Comparison of ENCODE assay signal across 13 cellular contexts in genomic region chr1:43688594-43689000, GRCh38. TPM values are rescaled to one million over a fixed set of nuclear protein-coding genes. Genes with fewer than 3 reads are reported as not detected.
DNase-seq lines count a peak whose midpoint lies in the region; ATAC-seq and TF ChIP-seq lines count a peak whose summit lies in the region.
"Had no signal": no experiment of that assay in that cellular context is flagged by ENCODE, and none has a peak within 500 bp of the region (broad histone marks: within the 10 kb centered on the region; RNA-seq: fewer than 3 reads in every experiment).

No MANE protein-coding gene starts in this region.

- H3K36me3 Mint-ChIP-seq in CD14-positive monocyte = peaks cover 0 to 97% of the 10 kb centered on the region in 2 donors

- intact Hi-C loops in CD14-positive monocyte (cut with micrococcal nuclease) = no loop called here

- H3K27me3 Mint-ChIP-seq in CD14-positive monocyte (ENCODE audit: low read depth in 3 of 3) = no peaks in the 10 kb centered on the region

- no peak for DNase-seq in CD14-positive monocyte (ENCODE audit: low spot score)
- peak; percentile 30 for DNase-seq in MM.1S
- DNase-seq in astrocyte of the spinal cord (ENCODE audit: low read depth, low spot score) = peak; percentile 69
- peak; percentile 64 for DNase-seq in kidney tubule cell (ENCODE audit: low spot score)
- DNase-seq in amniotic stem cell (lab: John Stamatoyannopoulos, UW) = no peak
- DNase-seq in SW480 (ENCODE audit: low spot score) = no peak
- DNase-seq in NK-92 (lab: John Stamatoyannopoulos, UW; ENCODE audit: unreplicated experiment) = no peak
- DNase-seq: activated CD8-positive, alpha-beta memory T cell treated with anti-CD3 and anti-CD28 coated beads for 24 hours; cortex of kidney; NCI-H2107; SHP77 had no signal

- no peak overlapping the region for H3K4me3 Mint-ChIP-seq in CD14-positive monocyte
- H3K4me3 Mint-ChIP-seq: neural progenitor cell had no signal

- H3K4me2 ChIP-seq in MM.1S (ENCODE audit: low read depth, low read length) = no peak overlapping the region
- H3K4me2 ChIP-seq: neural progenitor cell had no signal

- H2AFZ ChIP-seq in MM.1S (ENCODE audit: low read length) = no peak overlapping the region
- H2AFZ ChIP-seq: neural progenitor cell had no signal

- H3K4me1 ChIP-seq in MM.1S (ENCODE audit: low read length) = peaks cover 17% of the 10 kb centered on the region; the same call in 1 of the 2 replicates
- H3K4me1 ChIP-seq: neural progenitor cell had no signal

- no peaks in the 10 kb centered on the region for H4K20me1 ChIP-seq in MM.1S (ENCODE audit: insufficient read depth, low read length)

- in situ Hi-C loops in astrocyte of the spinal cord (cut with HindIII; ENCODE audit: low sequenced_read_pairs) = no loop called here

- H3F3A ChIP-seq in MM.1S (ENCODE audit: insufficient read depth, low read length) = peaks cover 3% of the 10 kb centered on the region; the same call in 1 of the 2 replicates

- no peaks in the 10 kb centered on the region for H3K79me2 ChIP-seq in MM.1S (ENCODE audit: low read length)

- TF ChIP-seq CTCF in CD14-positive monocyte (IDR thresholded peaks at IDR 0.05) (no peak), MM.1S (IDR thresholded peaks at IDR 0.05; ENCODE audit: low read length) (no peak), astrocyte of the spinal cord (IDR thresholded peaks at IDR 0.05; ENCODE audit: low read depth, low read length) (no peak)

- no peak for ATAC-seq in GM19023 (IDR thresholded peaks at IDR 0.05; ENCODE audit: unreplicated experiment)

- no peaks in the 10 kb centered on the region for H3K9me3 Mint-ChIP-seq in CD14-positive monocyte
- H3K9me3 Mint-ChIP-seq: neural progenitor cell had no signal

- peaks cover 5% of the 10 kb centered on the region for H3K4me1 Mint-ChIP-seq in CD14-positive monocyte
- H3K4me1 Mint-ChIP-seq: neural progenitor cell had no signal

- peaks cover 21% of the 10 kb centered on the region for H3K36me3 ChIP-seq in MM.1S (replicated peaks; ENCODE audit: insufficient read depth, low read length)

- H3K9me2 ChIP-seq in MM.1S (replicated peaks; ENCODE audit: insufficient read depth, low read length) = no peaks in the 10 kb centered on the region

- no peak overlapping the region for H3K9ac ChIP-seq in MM.1S (ENCODE audit: low read length)
- H3K9ac ChIP-seq: neural progenitor cell had no signal

- H3K27ac Mint-ChIP-seq in CD14-positive monocyte = peak overlapping the region in 5 of 7 donors; percentile 8 to 67 (median 43)
- H3K27ac Mint-ChIP-seq: neural progenitor cell had no signal

- no peaks in the 10 kb centered on the region for H3K27me3 ChIP-seq in MM.1S (replicated peaks; ENCODE audit: insufficient read depth, low read length)
- H3K27me3 ChIP-seq: neural progenitor cell had no signal

- H3K4me3 ChIP-seq in MM.1S (ENCODE audit: low read length) = no peak overlapping the region
- no peak overlapping the region for H3K4me3 ChIP-seq in astrocyte of the spinal cord (ENCODE audit: low read depth, low read length)
- H3K4me3 ChIP-seq: neural progenitor cell had no signal

- H3K27ac ChIP-seq in MM.1S (ENCODE audit: low read length) = peak overlapping the region; percentile 8; the same call in 1 of the 2 replicates
- H3K27ac ChIP-seq: neural progenitor cell had no signal

- H3K9me3 ChIP-seq in MM.1S (replicated peaks; ENCODE audit: insufficient read depth, low read length) = no peaks in the 10 kb centered on the region

RNA-seq across cellular contexts. Expression of gene ST3GAL3, which starts 18.7 kb away (rescaled TPM):
- polyA plus RNA-seq in CD14-positive monocyte = 1 to 10 TPM; 1.6 to 2.1 TPM

RNA-seq across cellular contexts. Expression of gene KDM4A, which starts 38.6 kb away (rescaled TPM):
- 1 to 10 TPM; 4.4 to 8.2 TPM for polyA plus RNA-seq in CD14-positive monocyte

Comparison
In these comparisons a context has a peak if more than half of its experiments do, and no peak if none do; other contexts are left out.
1. DNase-seq: peak in MM.1S (single experiment), astrocyte of the spinal cord (single experiment) and kidney tubule cell (single experiment); none in CD14-positive monocyte (single experiment), amniotic stem cell (single experiment), SW480 (single experiment) and NK-92 (single experiment).